Comparison of ENCODE assay signal across 8 cellular contexts in the genomic region with DNA sequence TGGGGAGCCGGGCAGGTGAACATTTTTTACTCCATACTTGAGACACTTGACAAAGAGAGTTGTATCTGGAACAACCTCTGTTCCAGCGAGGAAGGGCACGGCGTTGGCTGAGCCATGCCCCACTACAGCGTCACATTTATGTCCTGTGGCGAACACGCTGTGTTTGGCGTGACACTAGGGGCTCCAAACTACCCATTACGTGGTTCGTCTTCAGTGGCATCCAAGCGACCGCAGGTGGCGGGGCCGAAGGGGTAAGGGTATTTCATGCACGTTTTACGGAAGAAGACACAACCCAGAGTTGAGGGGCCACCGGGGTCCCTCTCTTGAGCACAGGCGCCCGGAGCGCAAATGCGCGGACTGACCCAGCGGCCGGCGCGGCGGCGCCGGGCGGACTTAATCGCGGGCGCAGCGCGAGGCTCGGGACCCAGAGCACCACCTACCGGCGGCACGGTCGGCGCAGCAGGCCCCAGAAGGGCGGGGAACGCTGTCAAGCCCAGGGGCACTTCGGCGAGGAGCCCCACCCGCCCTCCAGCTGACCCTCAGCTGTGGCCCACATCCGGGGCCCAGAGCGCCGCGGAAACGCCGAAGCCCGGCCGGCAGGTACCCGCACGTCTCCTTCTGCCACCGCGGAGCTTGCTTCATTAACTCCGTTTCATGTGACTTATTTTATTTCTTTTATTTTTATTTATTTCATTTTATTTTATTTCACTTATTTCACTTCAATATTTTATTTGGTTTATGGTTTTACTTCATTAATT. TPM values are rescaled to one million over a fixed set of nuclear protein-coding genes. Genes with fewer than 3 reads are reported as not detected.
DNase-seq lines count a peak whose midpoint lies in the region; ATAC-seq and TF ChIP-seq lines count a peak whose summit lies in the region.

No MANE protein-coding gene starts in this region.

- peaks cover 5% of the 10 kb centered on the region for H3K4me1 Mint-ChIP-seq in activated T-helper 1 cell treated with anti-CD3 and anti-CD28 coated beads, Interleukin-12 subunit alpha, Interleukin-12 subunit beta, Interleukin-2, Interleukin-4 antibody, amounts not matched to agents 30 ng/mL and 10 ng/mL and 1 ng/mL, durations not matched to agents 14 hours and 24 hours and 36 hours (ENCODE audit: low read depth)
- H3K4me1 Mint-ChIP-seq in nephron progenitor cell, result peaks cover 24% of the 10 kb centered on the region
- peaks cover 8% of the 10 kb centered on the region for H3K4me1 Mint-ChIP-seq in stimulated activated naive CD8-positive, alpha-beta T cell treated with anti-CD3 and anti-CD28 coated beads, Interleukin-15, Interleukin-2, amounts not matched to agents 100 ng/mL and 50 ng/mL, for 24 hours (ENCODE audit: low read depth)

- no peaks in the 10 kb centered on the region for H3F3A ChIP-seq in PC-9 (ENCODE audit: insufficient read depth, low read depth)

- CTCF ChIA-PET in PC-9 (lab: Charles Lee), result interaction anchor here (0.6 kb wide), 3 partner anchors 95 to 317 kb away, joined by 3 to 5 read pairs (median 4); no protein-coding TSS in a partner anchor

- H3K27me3 ChIP-seq in PC-9 (ENCODE audit: insufficient read depth, low read depth), result no peaks in the 10 kb centered on the region

- POLR2A ChIA-PET in PC-9 (lab: Charles Lee; ENCODE audit: unreplicated experiment), result interaction anchor here (0.6 kb wide), 1 partner anchor 862 kb away, joined by 3 read pairs; no protein-coding TSS in a partner anchor

- H3K79me2 ChIP-seq in PC-9 (ENCODE audit: low read depth), result no peaks in the 10 kb centered on the region

- peaks cover 1% of the 10 kb centered on the region for H3K36me3 Mint-ChIP-seq in activated T-helper 1 cell treated with anti-CD3 and anti-CD28 coated beads, Interleukin-12 subunit alpha, Interleukin-12 subunit beta, Interleukin-2, Interleukin-4 antibody, amounts not matched to agents 30 ng/mL and 10 ng/mL and 1 ng/mL, durations not matched to agents 14 hours and 24 hours and 36 hours (ENCODE audit: low read depth)
- peaks cover 6% of the 10 kb centered on the region for H3K36me3 Mint-ChIP-seq in nephron progenitor cell (ENCODE audit: low read depth)
- no peaks in the 10 kb centered on the region for H3K36me3 Mint-ChIP-seq in stimulated activated naive CD8-positive, alpha-beta T cell treated with anti-CD3 and anti-CD28 coated beads, Interleukin-15, Interleukin-2, amounts not matched to agents 100 ng/mL and 50 ng/mL, for 24 hours (ENCODE audit: low read depth)

- H3K27ac ChIP-seq in PC-9, result no peak overlapping the region

- no TSS peak for BruUV-seq in PC-9 (replicated peaks; lab: Mats Ljungman, UMichigan)

- DNase-seq in DMS 273 (lab: John Stamatoyannopoulos, UW; ENCODE audit: unreplicated experiment) (peak; percentile 91), HUDEP-2 (lab: John Stamatoyannopoulos, UW; ENCODE audit: unreplicated experiment in 76 of 76) (peak in 74 of 76 experiments; percentile 5 to 79 (median 65)), PC-9 (peak; percentile 44 to 83), fibroblast of the aortic adventitia (ENCODE audit: low read depth) (peak; percentile 64), nephron progenitor cell (peak; percentile 92)
- peak; percentile 59 for DNase-seq in activated T-helper 1 cell treated with anti-CD3 and anti-CD28 coated beads, Interleukin-12 subunit alpha, Interleukin-12 subunit beta, Interleukin-2, Interleukin-4 antibody, amounts not matched to agents 30 ng/mL and 10 ng/mL and 1 ng/mL, durations not matched to agents 14 hours and 24 hours and 36 hours (ENCODE audit: low spot score)

- peak overlapping the region; percentile 83 for H3K4me2 ChIP-seq in PC-9

- H3K36me3 ChIP-seq in PC-9 (ENCODE audit: low read depth), result no peaks in the 10 kb centered on the region

- H2AFZ ChIP-seq in PC-9, result peak overlapping the region; percentile 90

- H3K27me3 Mint-ChIP-seq in activated T-helper 1 cell treated with anti-CD3 and anti-CD28 coated beads, Interleukin-12 subunit alpha, Interleukin-12 subunit beta, Interleukin-2, Interleukin-4 antibody, amounts not matched to agents 30 ng/mL and 10 ng/mL and 1 ng/mL, durations not matched to agents 14 hours and 24 hours and 36 hours (ENCODE audit: insufficient read depth), result peaks cover 7% of the 10 kb centered on the region
- H3K27me3 Mint-ChIP-seq in nephron progenitor cell (ENCODE audit: low read depth, poor library complexity), result peaks cover 5% of the 10 kb centered on the region
- peaks cover 14% of the 10 kb centered on the region for H3K27me3 Mint-ChIP-seq in stimulated activated naive CD8-positive, alpha-beta T cell treated with anti-CD3 and anti-CD28 coated beads, Interleukin-15, Interleukin-2, amounts not matched to agents 100 ng/mL and 50 ng/mL, for 24 hours

- H3K4me3 Mint-ChIP-seq in activated T-helper 1 cell treated with anti-CD3 and anti-CD28 coated beads, Interleukin-12 subunit alpha, Interleukin-12 subunit beta, Interleukin-2, Interleukin-4 antibody, amounts not matched to agents 30 ng/mL and 10 ng/mL and 1 ng/mL, durations not matched to agents 14 hours and 24 hours and 36 hours, result peak overlapping the region; percentile 84
- peak overlapping the region; percentile 91 for H3K4me3 Mint-ChIP-seq in nephron progenitor cell
- H3K4me3 Mint-ChIP-seq in stimulated activated naive CD8-positive, alpha-beta T cell treated with anti-CD3 and anti-CD28 coated beads, Interleukin-15, Interleukin-2, amounts not matched to agents 100 ng/mL and 50 ng/mL, for 24 hours, result peak overlapping the region; percentile 92

- H4K20me1 ChIP-seq in PC-9 (ENCODE audit: insufficient read depth), result no peaks in the 10 kb centered on the region

- no peaks in the 10 kb centered on the region for H3K9me2 ChIP-seq in PC-9 (ENCODE audit: insufficient read depth)

- intact Hi-C loops in PC-9 (cut with micrococcal nuclease; ENCODE audit: unreplicated experiment), result loop anchor here (2.0 to 10.0 kb wide), 2 partner anchors 49 to 123 kb away; no protein-coding TSS in a partner anchor
- intact Hi-C loops in activated T-helper 1 cell treated with anti-CD3 and anti-CD28 coated beads, Interleukin-12 subunit alpha, Interleukin-12 subunit beta, Interleukin-2, Interleukin-4 antibody, amounts not matched to agents 30 ng/mL and 10 ng/mL and 1 ng/mL, durations not matched to agents 14 hours and 24 hours and 36 hours (cut with micrococcal nuclease), result loop anchor here (1.0 kb wide), 5 partner anchors 36 to 271 kb away; partner anchors contain the start of genes CNOT10 and TRIM71

- H3K4me3 ChIP-seq in PC-9 (peak overlapping the region; percentile 65), fibroblast of the aortic adventitia (ENCODE audit: low read depth, low read length) (peak overlapping the region; percentile 70)

- H3K4me1 ChIP-seq in PC-9 (replicated peaks; ENCODE audit: insufficient read depth), result no peaks in the 10 kb centered on the region

- H3K9me3 Mint-ChIP-seq in activated T-helper 1 cell treated with anti-CD3 and anti-CD28 coated beads, Interleukin-12 subunit alpha, Interleukin-12 subunit beta, Interleukin-2, Interleukin-4 antibody, amounts not matched to agents 30 ng/mL and 10 ng/mL and 1 ng/mL, durations not matched to agents 14 hours and 24 hours and 36 hours, result no peaks in the 10 kb centered on the region
- H3K9me3 Mint-ChIP-seq in nephron progenitor cell, result no peaks in the 10 kb centered on the region
- no peaks in the 10 kb centered on the region for H3K9me3 Mint-ChIP-seq in stimulated activated naive CD8-positive, alpha-beta T cell treated with anti-CD3 and anti-CD28 coated beads, Interleukin-15, Interleukin-2, amounts not matched to agents 100 ng/mL and 50 ng/mL, for 24 hours

- H3K27ac Mint-ChIP-seq in activated T-helper 1 cell treated with anti-CD3 and anti-CD28 coated beads, Interleukin-12 subunit alpha, Interleukin-12 subunit beta, Interleukin-2, Interleukin-4 antibody, amounts not matched to agents 30 ng/mL and 10 ng/mL and 1 ng/mL, durations not matched to agents 14 hours and 24 hours and 36 hours, result peak overlapping the region; percentile 19
- peak overlapping the region; percentile 96 for H3K27ac Mint-ChIP-seq in nephron progenitor cell
- H3K27ac Mint-ChIP-seq in stimulated activated naive CD8-positive, alpha-beta T cell treated with anti-CD3 and anti-CD28 coated beads, Interleukin-15, Interleukin-2, amounts not matched to agents 100 ng/mL and 50 ng/mL, for 24 hours, result peak overlapping the region; percentile 40

- TF ChIP-seq CTCF in PC-9 (conservative IDR thresholded peaks at IDR 0.05) (peak; percentile 57; the same call in 1 of the 2 replicates), fibroblast of the aortic adventitia (IDR thresholded peaks at IDR 0.05; ENCODE audit: insufficient read depth, low read length) (peak; percentile 80), nephron progenitor cell (IDR thresholded peaks at IDR 0.05) (peak; percentile 67)

- H3K9me3 ChIP-seq in PC-9 (ENCODE audit: insufficient read depth, low read depth), result no peaks in the 10 kb centered on the region

- peak; percentile 99 for ATAC-seq in GM21423 (IDR thresholded peaks at IDR 0.05; ENCODE audit: unreplicated experiment)

RNA-seq across cellular contexts. Expression of gene TRIM71, which starts 36.4 kb away (rescaled TPM):
- total RNA-seq in PC-9 (2021) (not detected in 2 replicates), fibroblast of the aortic adventitia (ENCODE audit: low replicate concordance) (not detected in 2 replicates)
- 0.08 TPM in 1 of 2 replicates, not detected in the other for total RNA-seq in activated T-helper 1 cell treated with anti-CD3 and anti-CD28 coated beads, Interleukin-12 subunit alpha, Interleukin-12 subunit beta, Interleukin-2, Interleukin-4 antibody, amounts not matched to agents 30 ng/mL and 10 ng/mL and 1 ng/mL, durations not matched to agents 14 hours and 24 hours and 36 hours

Comparison
In these comparisons a context has a peak if more than half of its experiments do, and no peak if none do; other contexts are left out.
1. H3K27ac Mint-ChIP-seq: peak in every context shown above with its lines; median percentile 96 in nephron progenitor cell; 40 in stimulated activated naive CD8-positive, alpha-beta T cell treated with anti-CD3 and anti-CD28 coated beads, Interleukin-15, Interleukin-2, amounts not matched to agents 100 ng/mL and 50 ng/mL, for 24 hours; 19 in activated T-helper 1 cell treated with anti-CD3 and anti-CD28 coated beads, Interleukin-12 subunit alpha, Interleukin-12 subunit beta, Interleukin-2, Interleukin-4 antibody, amounts not matched to agents 30 ng/mL and 10 ng/mL and 1 ng/mL, durations not matched to agents 14 hours and 24 hours and 36 hours.